17 cellular contexts compared by ENCODE assay signal in genomic region chr10:24650669-24651391, GRCh38.
"Had no signal": no experiment of that assay in that cellular context is flagged by ENCODE, and none has a peak within 500 bp of the region (broad histone marks: within the 10 kb centered on the region; RNA-seq: fewer than 3 reads in every experiment).

No MANE protein-coding gene starts in this region.

- FAIRE-seq: colon, islet of Langerhans, small intestine had no signal

- H3K27me3 ChIP-seq: neutrophil, suprapubic skin, upper lobe of left lung had no signal

- H3K36me3 ChIP-seq: neutrophil, suprapubic skin, upper lobe of left lung had no signal

- H3K27ac ChIP-seq: neutrophil, suprapubic skin, upper lobe of left lung had no signal

- H3K9me3 Mint-ChIP-seq: activated T-cell treated with anti-CD3 and anti-CD28 coated beads, Interleukin-2, amount 50 U/mL, for 24 hours; stimulated activated naive CD8-positive, alpha-beta T cell treated with anti-CD3 and anti-CD28 coated beads, Interleukin-15, Interleukin-2, amounts not matched to agents 100 ng/mL and 50 ng/mL, for 24 hours had no signal

- H3K4me1 ChIP-seq: suprapubic skin had no signal

- H3K4me3 Mint-ChIP-seq: activated CD4-positive, alpha-beta memory T cell treated with anti-CD3 and anti-CD28 coated beads for 36 hours; activated naive CD4-positive, alpha-beta T cell treated with anti-CD3 and anti-CD28 coated beads, Interleukin-2, amount 10 ng/mL, durations not matched to agents 7 days and 5 days; activated T-cell treated with anti-CD3 and anti-CD28 coated beads, Interleukin-2, amount 50 U/mL, for 24 hours; naive B cell; stimulated activated naive CD8-positive, alpha-beta T cell treated with anti-CD3 and anti-CD28 coated beads, Interleukin-15, Interleukin-2, amounts not matched to agents 100 ng/mL and 50 ng/mL, for 24 hours had no signal

- H3K9me3 ChIP-seq: neutrophil, suprapubic skin, upper lobe of left lung had no signal

- H3K4me3 ChIP-seq: suprapubic skin, upper lobe of left lung had no signal

- ATAC-seq: esophagus mucosa had no signal

- H3K27me3 Mint-ChIP-seq: activated CD4-positive, alpha-beta memory T cell treated with anti-CD3 and anti-CD28 coated beads for 36 hours; activated naive CD4-positive, alpha-beta T cell treated with anti-CD3 and anti-CD28 coated beads, Interleukin-2, amount 10 ng/mL, durations not matched to agents 7 days and 5 days; activated T-cell treated with anti-CD3 and anti-CD28 coated beads, Interleukin-2, amount 50 U/mL, for 24 hours; naive B cell; stimulated activated naive CD8-positive, alpha-beta T cell treated with anti-CD3 and anti-CD28 coated beads, Interleukin-15, Interleukin-2, amounts not matched to agents 100 ng/mL and 50 ng/mL, for 24 hours had no signal

- DNase-seq: activated CD4-positive, alpha-beta memory T cell treated with anti-CD3 and anti-CD28 coated beads for 36 hours; activated CD4-positive, alpha-beta T cell treated with anti-CD3 and anti-CD28 coated beads for 1 hour; activated naive CD4-positive, alpha-beta T cell treated with anti-CD3 and anti-CD28 coated beads, Interleukin-2, amount 10 ng/mL, durations not matched to agents 7 days and 5 days; activated T-cell treated with anti-CD3 and anti-CD28 coated beads, Interleukin-2, amount 50 U/mL, for 24 hours; midbrain; naive B cell; posterior cingulate gyrus; small intestine; stimulated activated CD4-positive, alpha-beta T cell treated with anti-CD3 and anti-CD28 coated beads, Interleukin-4, amount 100 ng/mL, for 4 hours; stimulated activated CD8-positive, alpha-beta memory T cell treated with anti-CD3 and anti-CD28 coated beads, Interleukin-4, amount 100 ng/mL, for 48 hours; upper lobe of left lung had no signal

- H3K27ac Mint-ChIP-seq: activated CD4-positive, alpha-beta memory T cell treated with anti-CD3 and anti-CD28 coated beads for 36 hours; activated naive CD4-positive, alpha-beta T cell treated with anti-CD3 and anti-CD28 coated beads, Interleukin-2, amount 10 ng/mL, durations not matched to agents 7 days and 5 days; activated T-cell treated with anti-CD3 and anti-CD28 coated beads, Interleukin-2, amount 50 U/mL, for 24 hours; naive B cell; stimulated activated naive CD8-positive, alpha-beta T cell treated with anti-CD3 and anti-CD28 coated beads, Interleukin-15, Interleukin-2, amounts not matched to agents 100 ng/mL and 50 ng/mL, for 24 hours had no signal
